ENCODE assay signal across 8 cellular contexts in the genomic region with DNA sequence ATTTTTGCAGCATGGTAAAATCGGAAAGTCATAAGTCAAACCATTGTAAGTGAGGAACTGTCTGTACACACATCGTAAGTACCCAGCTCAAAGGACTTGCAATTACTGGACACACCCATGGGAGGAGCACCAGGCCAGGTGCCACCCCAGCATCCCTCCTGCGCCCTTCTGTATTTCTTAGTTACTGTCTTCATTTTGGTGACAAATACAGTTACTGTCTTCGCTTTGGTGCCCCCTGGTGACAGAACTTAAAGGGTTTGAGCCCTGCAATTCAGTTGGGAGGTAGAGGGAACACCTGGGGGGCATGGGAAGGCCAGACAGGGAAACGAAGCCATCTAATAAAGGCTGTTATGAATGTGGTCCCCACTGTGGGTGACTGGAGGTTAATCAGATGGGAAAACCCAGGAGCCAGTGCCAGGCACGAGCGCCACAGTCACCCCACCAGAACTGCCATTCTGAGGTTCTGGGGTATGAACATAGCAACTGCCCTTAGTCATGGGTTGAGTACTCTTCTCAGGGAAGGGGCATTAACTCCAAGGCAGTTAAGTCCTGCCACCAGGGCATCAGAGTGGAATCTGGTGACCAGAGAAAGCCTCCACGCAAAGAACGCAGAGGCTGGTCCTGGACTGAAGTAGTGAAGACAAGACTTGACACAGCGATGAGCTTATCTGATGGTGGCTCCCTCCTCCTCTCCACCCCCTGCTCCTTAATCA.
DNase-seq lines count a peak whose midpoint lies in the region; ATAC-seq and TF ChIP-seq lines count a peak whose summit lies in the region.

No MANE protein-coding gene starts in this region.

- no peak overlapping the region for H3K4me3 Mint-ChIP-seq in activated T-helper 17 cell treated with anti-CD3 and anti-CD28 coated beads, Interleukin-2, amount 50 U/mL, for 72 hours

- TF ChIP-seq CTCF in GM12873 (IDR thresholded peaks at IDR 0.05; ENCODE audit: insufficient read depth, low read depth, low read length, missing control alignments) = peak; percentile 55

- H3K9me3 Mint-ChIP-seq in activated T-helper 17 cell treated with anti-CD3 and anti-CD28 coated beads, Interleukin-2, amount 50 U/mL, for 72 hours = no peaks in the 10 kb centered on the region

- no peak overlapping the region for H3K27ac Mint-ChIP-seq in activated T-helper 17 cell treated with anti-CD3 and anti-CD28 coated beads, Interleukin-2, amount 50 U/mL, for 72 hours

- peaks cover 25% of the 10 kb centered on the region for H3K27me3 Mint-ChIP-seq in activated T-helper 17 cell treated with anti-CD3 and anti-CD28 coated beads, Interleukin-2, amount 50 U/mL, for 72 hours

- no peaks in the 10 kb centered on the region for H3K36me3 Mint-ChIP-seq in activated T-helper 17 cell treated with anti-CD3 and anti-CD28 coated beads, Interleukin-2, amount 50 U/mL, for 72 hours (ENCODE audit: low read depth)

- no peaks in the 10 kb centered on the region for H3K4me1 Mint-ChIP-seq in activated T-helper 17 cell treated with anti-CD3 and anti-CD28 coated beads, Interleukin-2, amount 50 U/mL, for 72 hours

- ATAC-seq in activated T-helper 17 cell treated with anti-CD3 and anti-CD28 coated beads, Interleukin-2, amount 50 U/mL, for 72 hours (replicated peaks) = peak; percentile 52
- ATAC-seq in GM21360 (IDR thresholded peaks at IDR 0.05; ENCODE audit: unreplicated experiment) = no peak

- DNase-seq in AG20443 (ENCODE audit: low spot score) (peak; percentile 35), NCI-H82 treated with DMSO at 0.1 percent for 48 hours (lab: John Stamatoyannopoulos, UW; ENCODE audit: unreplicated experiment) (peak; percentile 49), inferior parietal cortex (ENCODE audit: extremely low spot score) (peak; percentile 36), NCI-H187 (lab: John Stamatoyannopoulos, UW) (no peak)
- DNase-seq in stimulated activated CD8-positive, alpha-beta memory T cell treated with anti-CD3 and anti-CD28 coated beads, Interleukin-15, amount 100 ng/mL, for 48 hours (ENCODE audit: low read depth in 2 of 2) = peak; percentile 8 to 10

Comparison
In these comparisons a context has a peak if more than half of its experiments do, and no peak if none do; other contexts are left out.
1. DNase-seq: peak in AG20443 (single experiment), NCI-H82 treated with DMSO at 0.1 percent for 48 hours (single experiment), inferior parietal cortex (single experiment) and stimulated activated CD8-positive, alpha-beta memory T cell treated with anti-CD3 and anti-CD28 coated beads, Interleukin-15, amount 100 ng/mL, for 48 hours (2 of 2); none in NCI-H187 (0 of 2).